Comparison of ENCODE assay signal across 10 cellular contexts in genomic region chr3:152026033-152026556, GRCh38.
A peak's percentile ranks its signal among the peaks of the same experiment; 100 is the strongest.
DNase-seq lines count a peak whose midpoint lies in the region; ATAC-seq and TF ChIP-seq lines count a peak whose summit lies in the region.
"Had no signal": no experiment of that assay in that cellular context is flagged by ENCODE, and none has a peak within 500 bp of the region (broad histone marks: within the 10 kb centered on the region; RNA-seq: fewer than 3 reads in every experiment).

No MANE protein-coding gene starts in this region.

- no peak overlapping the region for H2AFZ ChIP-seq in OCI-LY3 (ENCODE audit: low read depth, low read length)

- H3K27ac ChIP-seq in OCI-LY3 (ENCODE audit: low read length): no peak overlapping the region
- H3K27ac ChIP-seq in thoracic aorta: no peak overlapping the region
- H3K27ac ChIP-seq: BLaER1 treated with 17β-estradiol and CSF1 and Interleukin-3, amounts not matched to agents 10 nM and 100 nM had no signal

- no peaks in the 10 kb centered on the region for H3K79me2 ChIP-seq in OCI-LY3 (ENCODE audit: low read length)

- H3K27me3 ChIP-seq in OCI-LY3 (ENCODE audit: low read depth, low read length) (no peaks in the 10 kb centered on the region), thoracic aorta (replicated peaks; ENCODE audit: insufficient read depth) (no peaks in the 10 kb centered on the region)
- H3K27me3 ChIP-seq: BLaER1 treated with 17β-estradiol and CSF1 and Interleukin-3, amounts not matched to agents 10 nM and 100 nM had no signal

- H3K4me3 ChIP-seq in OCI-LY3 (ENCODE audit: low read length): no peak overlapping the region
- H3K4me3 ChIP-seq in epithelial cell of proximal tubule (ENCODE audit: low read depth, low read length): no peak overlapping the region
- no peak overlapping the region for H3K4me3 ChIP-seq in thoracic aorta
- H3K4me3 ChIP-seq: BLaER1 treated with 17β-estradiol and CSF1 and Interleukin-3, amounts not matched to agents 10 nM and 100 nM had no signal

- H3K9ac ChIP-seq in OCI-LY3 (ENCODE audit: low read length): no peak overlapping the region
- H3K9ac ChIP-seq: BLaER1 treated with 17β-estradiol and CSF1 and Interleukin-3, amounts not matched to agents 10 nM and 100 nM had no signal

- H3K9me3 ChIP-seq in OCI-LY3 (ENCODE audit: insufficient read depth, low read length) (no peaks in the 10 kb centered on the region), thoracic aorta (no peaks in the 10 kb centered on the region)
- H3K9me3 ChIP-seq: BLaER1 treated with 17β-estradiol and CSF1 and Interleukin-3, amounts not matched to agents 10 nM and 100 nM had no signal

- TF ChIP-seq CTCF in OCI-LY3 (IDR thresholded peaks at IDR 0.05; ENCODE audit: low read depth, low read length) (peak; percentile 45), epithelial cell of proximal tubule (conservative IDR thresholded peaks at IDR 0.05; ENCODE audit: low read depth, low read length) (peak; percentile 18), thoracic aorta (IDR thresholded peaks at IDR 0.05) (peak; percentile 25)

- peaks cover 5% of the 10 kb centered on the region for H3K4me1 ChIP-seq in OCI-LY3 (ENCODE audit: low read length)
- H3K4me1 ChIP-seq in thoracic aorta (ENCODE audit: control insufficient read depth in 1 of 2, low read depth in 2 of 2): peaks cover 19 to 36% of the 10 kb centered on the region in 2 donors

- no peak overlapping the region for H3K4me2 ChIP-seq in OCI-LY3 (ENCODE audit: low read length)
- H3K4me2 ChIP-seq: BLaER1 treated with 17β-estradiol and CSF1 and Interleukin-3, amounts not matched to agents 10 nM and 100 nM had no signal

- no peaks in the 10 kb centered on the region for H4K20me1 ChIP-seq in OCI-LY3 (ENCODE audit: insufficient read depth, low read length)
- H4K20me1 ChIP-seq: BLaER1 treated with 17β-estradiol and CSF1 and Interleukin-3, amounts not matched to agents 10 nM and 100 nM had no signal

- DNase-seq in NCI-H146 (lab: John Stamatoyannopoulos, UW) (peak; percentile 17), NCI-H146 treated with DMSO at 0.1 percent for 48 hours (lab: John Stamatoyannopoulos, UW; ENCODE audit: unreplicated experiment) (no peak), epithelial cell of proximal tubule (ENCODE audit: low read depth) (no peak), thoracic aorta (ENCODE audit: low spot score) (no peak)
- no peak for DNase-seq in NK-92 treated with Interleukin-12 subunit alpha and Interleukin-12 subunit beta, amount 100 ng/mL, for 24 hours (lab: John Stamatoyannopoulos, UW)
- DNase-seq: NCI-H187 treated with DMSO at 0.1 percent for 48 hours had no signal

- no peak for ATAC-seq in thoracic aorta (ENCODE audit: insufficient number of reproducible peaks, low FRiP score, low read depth)
- no peak for ATAC-seq in HG02884 (IDR thresholded peaks at IDR 0.05; ENCODE audit: unreplicated experiment)
- ATAC-seq in GM21528 (IDR thresholded peaks at IDR 0.05; ENCODE audit: low FRiP score, unreplicated experiment): no peak

- no peaks in the 10 kb centered on the region for H3K36me3 ChIP-seq in OCI-LY3 (replicated peaks; ENCODE audit: low read depth, low read length)
- H3K36me3 ChIP-seq in thoracic aorta: no peaks in the 10 kb centered on the region
- H3K36me3 ChIP-seq: BLaER1 treated with 17β-estradiol and CSF1 and Interleukin-3, amounts not matched to agents 10 nM and 100 nM had no signal
